ENCODE assay signal across 8 cellular contexts in the genomic region with DNA sequence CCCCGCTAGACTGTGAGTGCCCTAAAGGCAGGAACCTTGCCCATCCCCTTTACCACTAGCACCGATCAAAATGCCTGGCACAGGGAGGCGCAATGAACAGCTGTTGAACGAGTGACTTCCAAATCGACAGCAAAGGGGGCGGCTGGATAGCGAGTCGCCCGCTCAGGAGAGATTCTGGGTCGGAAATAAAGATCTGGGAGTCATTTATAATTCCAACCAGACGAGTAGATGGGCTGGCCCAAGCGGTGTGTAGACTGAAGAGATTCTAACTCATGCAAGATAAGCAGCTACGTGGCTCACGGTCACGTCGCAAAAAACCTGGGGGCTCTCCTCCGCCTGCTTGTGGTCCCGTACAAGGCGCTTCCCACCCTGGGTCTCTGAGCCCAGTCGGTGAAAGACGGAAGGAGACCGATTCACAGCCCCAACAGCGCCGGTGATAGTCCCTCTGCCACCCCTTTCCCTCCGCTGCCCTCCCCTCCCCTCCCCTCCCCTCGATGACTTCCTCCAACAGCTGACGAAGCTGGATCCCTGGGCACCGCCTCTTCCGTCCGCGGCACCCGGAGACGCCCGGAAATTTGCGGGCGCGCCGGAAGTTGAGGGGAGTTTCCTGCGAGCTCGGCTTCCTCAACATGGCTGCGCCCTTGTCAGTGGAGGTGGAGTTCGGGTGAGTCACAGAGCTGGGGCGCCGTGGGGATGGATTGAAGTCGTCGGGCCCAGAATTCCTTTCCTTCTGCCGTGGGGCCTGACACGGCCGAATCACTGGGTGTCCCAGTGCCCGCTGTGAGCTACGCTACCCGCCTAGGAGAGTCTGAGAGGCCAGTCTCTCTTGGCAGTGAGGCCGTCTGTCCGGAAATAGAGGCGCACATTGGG. TPM values are rescaled to one million over a fixed set of nuclear protein-coding genes. Genes with fewer than 3 reads are reported as not detected.
DNase-seq lines count a peak whose midpoint lies in the region; ATAC-seq and TF ChIP-seq lines count a peak whose summit lies in the region.

A gene (plus strand): TSS at position 623 of the 870 bp plus-strand sequence. CDS start 7 bp downstream, at position 630.

- peaks cover 18% of the 10 kb centered on the region for H3K4me1 ChIP-seq in CD8-positive, alpha-beta memory T cell (ENCODE audit: insufficient read depth, low read length)
- peaks cover 7 to 10% of the 10 kb centered on the region in 2 donors for H3K4me1 ChIP-seq in lung (ENCODE audit: control insufficient read depth in 2 of 2, insufficient read depth in 2 of 2, low read length in 2 of 2)

- peaks cover 38 to 39% (median 38%) of the 10 kb centered on the region in 3 donors for H3K4me1 Mint-ChIP-seq in CD8-positive, alpha-beta memory T cell

- H3K27ac Mint-ChIP-seq in CD8-positive, alpha-beta memory T cell: peak within 1 kb of the TSS; percentile 90 to 99 (median 97)

- peak within 1 kb of the TSS; percentile 90 for H3K4me3 ChIP-seq in CD8-positive, alpha-beta memory T cell (ENCODE audit: low read length)
- peak within 1 kb of the TSS; percentile 96 for H3K4me3 ChIP-seq in lung

- peak; percentile 64 for ATAC-seq in GM19468 (IDR thresholded peaks at IDR 0.05; ENCODE audit: extremely low read depth, unreplicated experiment)
- ATAC-seq in lung (ENCODE audit: insufficient read depth, low FRiP score): peak; percentile 96

- H3K36me3 Mint-ChIP-seq in CD8-positive, alpha-beta memory T cell: peaks cover 0 to 36% (median 0%) of the 10 kb centered on the region in 3 donors

- no peaks in the 10 kb centered on the region for H3K27me3 ChIP-seq in CD8-positive, alpha-beta memory T cell (ENCODE audit: insufficient read depth, low read length, poor library complexity, severe bottlenecking)
- no peaks in the 10 kb centered on the region for H3K27me3 ChIP-seq in lung (ENCODE audit: control insufficient read depth, insufficient read depth)

- no peaks in the 10 kb centered on the region for H3K9me3 ChIP-seq in CD8-positive, alpha-beta memory T cell (ENCODE audit: low read length)
- H3K9me3 ChIP-seq in lung (ENCODE audit: control insufficient read depth in 2 of 2, insufficient read depth in 1 of 2, low read length in 1 of 2): no peaks in the 10 kb centered on the region

- no peak for TF ChIP-seq CTCF in lung (IDR thresholded peaks at IDR 0.05; ENCODE audit: control extremely low read depth, extremely low read depth)

- H3K9me3 Mint-ChIP-seq in CD8-positive, alpha-beta memory T cell: no peaks in the 10 kb centered on the region

- WGBS in lung, 2 donors: 0% methylated on average over 51 to 55 of the region's 55 CpGs

- peak within 1 kb of the TSS; percentile 93 to 98 (median 97) for H3K4me3 Mint-ChIP-seq in CD8-positive, alpha-beta memory T cell

- POLR2A ChIA-PET in CD8-positive, alpha-beta memory T cell (lab: Charles Lee): interaction anchor here (0.6 to 2.3 kb wide), 5 partner anchors 9 to 417 kb away, joined by 4 to 16 read pairs (median 4); a partner anchor contains a TSS

- peaks cover 8 to 10% of the 10 kb centered on the region in 2 donors for H3K27me3 Mint-ChIP-seq in CD8-positive, alpha-beta memory T cell

- peaks cover 4% of the 10 kb centered on the region for H3K36me3 ChIP-seq in CD8-positive, alpha-beta memory T cell (ENCODE audit: insufficient read depth, low read length)
- peaks cover 0 to 15% of the 10 kb centered on the region in 2 donors for H3K36me3 ChIP-seq in lung (ENCODE audit: control insufficient read depth in 2 of 2, insufficient read depth in 2 of 2, low read length in 2 of 2)

- CTCF ChIA-PET in CD8-positive, alpha-beta memory T cell (lab: Charles Lee): interaction anchor here (0.7 to 2.1 kb wide), 7 partner anchors 9 to 447 kb away, joined by 3 to 16 read pairs (median 3); a partner anchor contains a TSS

- DNase-seq in CD8-positive, alpha-beta memory T cell: peak; percentile 94 to 97 (median 95)
- DNase-seq in HS-5 (ENCODE audit: low read depth) (peak; percentile 82), NK-92 (lab: John Stamatoyannopoulos, UW; ENCODE audit: unreplicated experiment) (peak; percentile 72), lung (ENCODE audit: low spot score) (peak; percentile 96)
- peak; percentile 85 to 92 for DNase-seq in activated CD8-positive, alpha-beta memory T cell treated with anti-CD3 and anti-CD28 coated beads for 1 hour (ENCODE audit: extremely low read depth in 1 of 2, low read depth in 1 of 2)
- DNase-seq in effector CD4-positive, alpha-beta T cell: peak; percentile 94
- DNase-seq in stimulated activated CD4-positive, alpha-beta T cell treated with anti-CD3 and anti-CD28 coated beads, TNF-alpha, amount 100 ng/mL, for 24 hours (ENCODE audit: low read depth in 3 of 3): peak; percentile 91 to 96 (median 95)

- peak within 1 kb of the TSS; percentile 95 for H3K27ac ChIP-seq in CD8-positive, alpha-beta memory T cell (ENCODE audit: low read depth, low read length)
- H3K27ac ChIP-seq in lung (ENCODE audit: low read depth in 1 of 2, low read length in 1 of 2): peak within 1 kb of the TSS; percentile 91

RNA-seq across cellular contexts. Expression of the gene that starts here (rescaled TPM):
- 100 to 1,000 TPM; 100 to 108 TPM for total RNA-seq in CD8-positive, alpha-beta memory T cell
- 56.3 TPM for polyA plus RNA-seq in CD8-positive, alpha-beta memory T cell
- 10 to 100 TPM; 57.1 to 67.2 TPM for total RNA-seq in lung
- 10 to 100 TPM; 35.1 to 65.6 TPM for polyA plus RNA-seq in lung

Comparison
In these comparisons a context has a peak if more than half of its experiments do, and no peak if none do; other contexts are left out.
1. Peak in every context shown above with its lines: DNase-seq, ATAC-seq, H3K4me3 ChIP-seq and H3K27ac ChIP-seq.